ENCODE assay signal across 19 cellular contexts in genomic region chr4:5865896-5866599, GRCh38. TPM values are rescaled to one million over a fixed set of nuclear protein-coding genes. Genes with fewer than 3 reads are reported as not detected.
DNase-seq lines count a peak whose midpoint lies in the region; ATAC-seq and TF ChIP-seq lines count a peak whose summit lies in the region.
"Had no signal": no experiment of that assay in that cellular context is flagged by ENCODE, and none has a peak within 500 bp of the region (broad histone marks: within the 10 kb centered on the region; RNA-seq: fewer than 3 reads in every experiment).

No MANE protein-coding gene starts in this region.

- peaks cover 17% of the 10 kb centered on the region for H3K4me1 Mint-ChIP-seq in activated naive CD8-positive, alpha-beta T cell treated with anti-CD3 and anti-CD28 coated beads, Interleukin-2, amount 10 ng/mL, durations not matched to agents 7 days and 5 days
- H3K4me1 Mint-ChIP-seq in activated naive CD8-positive, alpha-beta T cell treated with anti-CD3 and anti-CD28 coated beads for 36 hours, result peaks cover 26% of the 10 kb centered on the region
- H3K4me1 Mint-ChIP-seq in WTC11, result peaks cover 19% of the 10 kb centered on the region
- peaks cover 25 to 39% of the 10 kb centered on the region in 2 donors for H3K4me1 Mint-ChIP-seq in stimulated activated naive B cell treated with anti-CD40 and anti-IgM and Interleukin-4, amounts not matched to agents 10 μg/mL and 1 μg/mL and 100 μg/mL, for 72 hours
- H3K4me1 Mint-ChIP-seq: nephron progenitor cell had no signal

- no peak overlapping the region for H3K27ac Mint-ChIP-seq in activated naive CD8-positive, alpha-beta T cell treated with anti-CD3 and anti-CD28 coated beads, Interleukin-2, amount 10 ng/mL, durations not matched to agents 7 days and 5 days
- H3K27ac Mint-ChIP-seq in activated naive CD8-positive, alpha-beta T cell treated with anti-CD3 and anti-CD28 coated beads for 36 hours, result no peak overlapping the region
- H3K27ac Mint-ChIP-seq in WTC11, result peak overlapping the region; percentile 57; the same call in 1 of the 2 replicates
- H3K27ac Mint-ChIP-seq in stimulated activated naive B cell treated with anti-CD40 and anti-IgM and Interleukin-4, amounts not matched to agents 10 μg/mL and 1 μg/mL and 100 μg/mL, for 72 hours, result no peak overlapping the region
- H3K27ac Mint-ChIP-seq: activated B cell treated with CpG ODN at 0.5 μM for 24 hours, nephron progenitor cell had no signal

- H3K4me1 ChIP-seq in BE2C, result peaks cover 6% of the 10 kb centered on the region
- H3K4me1 ChIP-seq: HAP-1, tibial nerve had no signal

- H3K36me3 ChIP-seq in BE2C, result peaks cover 69% of the 10 kb centered on the region
- H3K36me3 ChIP-seq: tibial nerve had no signal

- peak; percentile 43 for ATAC-seq in activated naive CD8-positive, alpha-beta T cell treated with anti-CD3 and anti-CD28 coated beads, Interleukin-2, amount 10 ng/mL, durations not matched to agents 7 days and 5 days (ENCODE audit: low read depth)
- no peak for ATAC-seq in WTC11
- ATAC-seq in stimulated activated naive B cell treated with anti-CD40 and anti-IgM and Interleukin-4, amounts not matched to agents 10 μg/mL and 1 μg/mL and 100 μg/mL, for 72 hours (replicated peaks), result peak; percentile 59 to 69

- TF ChIP-seq CTCF in WTC11 (IDR thresholded peaks at IDR 0.05) (no peak), BE2C (IDR thresholded peaks at IDR 0.05; ENCODE audit: low read depth, low read length) (no peak)

- CTCF ChIA-PET in WTC11 (lab: Charles Lee), result no interaction called here

- H3K4me3 Mint-ChIP-seq in activated naive CD8-positive, alpha-beta T cell treated with anti-CD3 and anti-CD28 coated beads, Interleukin-2, amount 10 ng/mL, durations not matched to agents 7 days and 5 days, result no peak overlapping the region
- no peak overlapping the region for H3K4me3 Mint-ChIP-seq in activated naive CD8-positive, alpha-beta T cell treated with anti-CD3 and anti-CD28 coated beads for 36 hours
- H3K4me3 Mint-ChIP-seq in WTC11, result no peak overlapping the region
- H3K4me3 Mint-ChIP-seq in stimulated activated naive B cell treated with anti-CD40 and anti-IgM and Interleukin-4, amounts not matched to agents 10 μg/mL and 1 μg/mL and 100 μg/mL, for 72 hours, result no peak overlapping the region
- H3K4me3 Mint-ChIP-seq: activated B cell treated with CpG ODN at 0.5 μM for 24 hours, nephron progenitor cell had no signal

- H3K4me3 ChIP-seq in BE2C (ENCODE audit: low read depth, low read length), result no peak overlapping the region
- H3K4me3 ChIP-seq: HAP-1, hepatocyte, smooth muscle cell, tibial nerve had no signal

- H3K36me3 Mint-ChIP-seq in activated naive CD8-positive, alpha-beta T cell treated with anti-CD3 and anti-CD28 coated beads, Interleukin-2, amount 10 ng/mL, durations not matched to agents 7 days and 5 days, result no peaks in the 10 kb centered on the region
- no peaks in the 10 kb centered on the region for H3K36me3 Mint-ChIP-seq in activated naive CD8-positive, alpha-beta T cell treated with anti-CD3 and anti-CD28 coated beads for 36 hours
- peaks cover 19% of the 10 kb centered on the region for H3K36me3 Mint-ChIP-seq in WTC11
- H3K36me3 Mint-ChIP-seq in stimulated activated naive B cell treated with anti-CD40 and anti-IgM and Interleukin-4, amounts not matched to agents 10 μg/mL and 1 μg/mL and 100 μg/mL, for 72 hours, result no peaks in the 10 kb centered on the region

- no peaks in the 10 kb centered on the region for H3K9me3 ChIP-seq in BE2C
- H3K9me3 ChIP-seq: HAP-1, tibial nerve had no signal

- no peaks in the 10 kb centered on the region for H3K27me3 ChIP-seq in BE2C
- H3K27me3 ChIP-seq: hepatocyte, tibial nerve had no signal

- H3K9me3 Mint-ChIP-seq in activated naive CD8-positive, alpha-beta T cell treated with anti-CD3 and anti-CD28 coated beads, Interleukin-2, amount 10 ng/mL, durations not matched to agents 7 days and 5 days, result no peaks in the 10 kb centered on the region
- H3K9me3 Mint-ChIP-seq in activated naive CD8-positive, alpha-beta T cell treated with anti-CD3 and anti-CD28 coated beads for 36 hours, result no peaks in the 10 kb centered on the region
- no peaks in the 10 kb centered on the region for H3K9me3 Mint-ChIP-seq in WTC11
- H3K9me3 Mint-ChIP-seq in stimulated activated naive B cell treated with anti-CD40 and anti-IgM and Interleukin-4, amounts not matched to agents 10 μg/mL and 1 μg/mL and 100 μg/mL, for 72 hours, result no peaks in the 10 kb centered on the region
- H3K9me3 Mint-ChIP-seq: activated B cell treated with CpG ODN at 0.5 μM for 24 hours, nephron progenitor cell had no signal

- no peak for DNase-seq in activated naive CD8-positive, alpha-beta T cell treated with anti-CD3 and anti-CD28 coated beads, Interleukin-2, amount 10 ng/mL, durations not matched to agents 7 days and 5 days
- DNase-seq in activated naive CD8-positive, alpha-beta T cell treated with anti-CD3 and anti-CD28 coated beads for 36 hours, result no peak
- DNase-seq in Kasumi-1 (lab: John Stamatoyannopoulos, UW), result peak; percentile 75 to 82
- DNase-seq in WTC11 (ENCODE audit: low spot score), result no peak
- DNase-seq in stimulated activated naive B cell treated with anti-CD40 and anti-IgM and Interleukin-4, amounts not matched to agents 10 μg/mL and 1 μg/mL and 100 μg/mL, for 72 hours, result no peak
- no peak for DNase-seq in OCI-M1 (lab: John Stamatoyannopoulos, UW)
- DNase-seq in BE2C, result no peak
- DNase-seq in stimulated activated CD4-positive, alpha-beta T cell treated with anti-CD3 and anti-CD28 coated beads, Interleukin-1b, Interleukin-23, amount 100 ng/mL, for 48 hours, result no peak
- DNase-seq: activated B cell treated with CpG ODN at 0.5 μM for 24 hours; caudate nucleus; DMS153; effector CD8-positive, alpha-beta T cell; mesenchymal stem cell; NCI-H1417 treated with DMSO at 0.1 percent for 48 hours; nephron progenitor cell had no signal

- H3K27me3 Mint-ChIP-seq in activated naive CD8-positive, alpha-beta T cell treated with anti-CD3 and anti-CD28 coated beads, Interleukin-2, amount 10 ng/mL, durations not matched to agents 7 days and 5 days, result peaks cover 5% of the 10 kb centered on the region
- H3K27me3 Mint-ChIP-seq in activated naive CD8-positive, alpha-beta T cell treated with anti-CD3 and anti-CD28 coated beads for 36 hours, result peaks cover 36% of the 10 kb centered on the region
- H3K27me3 Mint-ChIP-seq in WTC11 (ENCODE audit: low read depth), result no peaks in the 10 kb centered on the region
- H3K27me3 Mint-ChIP-seq in stimulated activated naive B cell treated with anti-CD40 and anti-IgM and Interleukin-4, amounts not matched to agents 10 μg/mL and 1 μg/mL and 100 μg/mL, for 72 hours, result peaks cover 33 to 50% of the 10 kb centered on the region in 2 donors

- POLR2A ChIA-PET in activated naive CD8-positive, alpha-beta T cell treated with anti-CD3 and anti-CD28 coated beads, Interleukin-2, amount 10 ng/mL, durations not matched to agents 7 days and 5 days (lab: Charles Lee), result no interaction called here
- POLR2A ChIA-PET in WTC11 (lab: Charles Lee), result no interaction called here

TF ChIP-seq in WTC11, 78 proteins besides CTCF, POLR2A, EP300 and RAD21 (continues in another document):
- TF ChIP-seq CREM (CRISPR knock-in tag; IDR thresholded peaks at IDR 0.05) (no peak), TP53 (CRISPR knock-in tag; IDR thresholded peaks at IDR 0.05) (no peak), ERG (CRISPR knock-in tag; IDR thresholded peaks at IDR 0.05) (no peak)
- TF ChIP-seq, protein P1, sequence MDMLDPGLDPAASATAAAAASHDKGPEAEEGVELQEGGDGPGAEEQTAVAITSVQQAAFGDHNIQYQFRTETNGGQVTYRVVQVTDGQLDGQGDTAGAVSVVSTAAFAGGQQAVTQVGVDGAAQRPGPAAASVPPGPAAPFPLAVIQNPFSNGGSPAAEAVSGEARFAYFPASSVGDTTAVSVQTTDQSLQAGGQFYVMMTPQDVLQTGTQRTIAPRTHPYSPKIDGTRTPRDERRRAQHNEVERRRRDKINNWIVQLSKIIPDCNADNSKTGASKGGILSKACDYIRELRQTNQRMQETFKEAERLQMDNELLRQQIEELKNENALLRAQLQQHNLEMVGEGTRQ (CRISPR knock-in tag; IDR thresholded peaks at IDR 0.05), result no peak

RNA-seq across cellular contexts. Expression of gene CRMP1, which starts 26.8 kb away (rescaled TPM):
- total RNA-seq in activated naive CD8-positive, alpha-beta T cell treated with anti-CD3 and anti-CD28 coated beads, Interleukin-2, amount 10 ng/mL, durations not matched to agents 7 days and 5 days, result not detected
- total RNA-seq in activated naive CD8-positive, alpha-beta T cell treated with anti-CD3 and anti-CD28 coated beads for 36 hours, result not detected
- total RNA-seq in WTC11 (2021), result 109 to 134 TPM (median 110 TPM) in 3 replicates
- polyA plus RNA-seq in BE2C (2012; ENCODE audit: insufficient read depth, insufficient read length, low read depth), result 252 TPM

Comparison
In these comparisons a context has a peak if more than half of its experiments do, and no peak if none do; other contexts are left out.
1. DNase-seq: peak in Kasumi-1 (2 of 2); none in activated naive CD8-positive, alpha-beta T cell treated with anti-CD3 and anti-CD28 coated beads, Interleukin-2, amount 10 ng/mL, durations not matched to agents 7 days and 5 days (single experiment), activated naive CD8-positive, alpha-beta T cell treated with anti-CD3 and anti-CD28 coated beads for 36 hours (single experiment), WTC11 (single experiment), stimulated activated naive B cell treated with anti-CD40 and anti-IgM and Interleukin-4, amounts not matched to agents 10 μg/mL and 1 μg/mL and 100 μg/mL, for 72 hours (single experiment), OCI-M1 (single experiment), BE2C (single experiment) and stimulated activated CD4-positive, alpha-beta T cell treated with anti-CD3 and anti-CD28 coated beads, Interleukin-1b, Interleukin-23, amount 100 ng/mL, for 48 hours (single experiment).
2. RNA of gene CRMP1, which starts 26.8 kb away (total RNA-seq): 109 to 134 TPM in WTC11; not detected in activated naive CD8-positive, alpha-beta T cell treated with anti-CD3 and anti-CD28 coated beads, Interleukin-2, amount 10 ng/mL, durations not matched to agents 7 days and 5 days and not detected in activated naive CD8-positive, alpha-beta T cell treated with anti-CD3 and anti-CD28 coated beads for 36 hours; every median in the first group is over 100 times any median in the second.